Comparison of ENCODE assay signal across 15 cellular contexts in the genomic region with DNA sequence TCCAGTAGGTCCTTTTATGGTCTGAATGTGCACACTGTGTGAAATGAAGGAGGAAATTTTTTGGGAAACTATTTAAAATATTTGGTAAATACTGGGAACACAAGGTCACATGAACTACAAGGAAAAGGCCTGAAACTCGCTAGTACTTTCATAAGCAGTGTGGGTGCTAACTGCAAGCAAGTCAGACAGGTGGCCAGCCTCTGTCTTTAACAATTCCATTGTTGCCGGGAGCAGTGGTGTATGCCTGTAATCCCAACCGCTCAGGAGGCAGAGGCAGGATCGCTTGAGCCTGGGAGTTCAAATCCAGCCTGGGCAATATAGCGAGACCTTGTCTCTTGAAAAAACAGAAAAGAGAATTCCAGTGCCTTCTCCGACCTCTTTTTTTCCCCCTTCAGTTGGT. TPM values are rescaled to one million over a fixed set of nuclear protein-coding genes. Genes with fewer than 3 reads are reported as not detected.
A peak's percentile ranks its signal among the peaks of the same experiment; 100 is the strongest.
DNase-seq lines count a peak whose midpoint lies in the region; ATAC-seq, FAIRE-seq and TF ChIP-seq lines count a peak whose summit lies in the region.
"Had no signal": no experiment of that assay in that cellular context is flagged by ENCODE, and none has a peak within 500 bp of the region (broad histone marks: within the 10 kb centered on the region; RNA-seq: fewer than 3 reads in every experiment).

No MANE protein-coding gene starts in this region.

- TF ChIP-seq POLR2A in HepG2 (IDR thresholded peaks at IDR 0.05; ENCODE audit: insufficient read depth in 1 of 2, low read depth in 2 of 2, low read length in 2 of 2) (no peak), lower leg skin (IDR thresholded peaks at IDR 0.05) (no peak)

- in situ Hi-C loops in HepG2 (cut with HindIII; ENCODE audit: extremely low pct_ligation_motif_present, low pct_unique_long_range_greater_than_20kb): no loop called here

- peak; percentile 30; the same call in 2 of the 3 replicates for ATAC-seq in HepG2
- ATAC-seq in thoracic aorta (ENCODE audit: insufficient number of reproducible peaks, low FRiP score, low read depth): no peak
- no peak for ATAC-seq in psoas muscle
- ATAC-seq in HG02610 (IDR thresholded peaks at IDR 0.05; ENCODE audit: unreplicated experiment): no peak
- ATAC-seq: SK-N-SH treated with all-trans-retinoic acid at 6 μM for 48 hours had no signal

- H2AFZ ChIP-seq in OCI-LY3 (ENCODE audit: low read depth, low read length): no peak overlapping the region
- H2AFZ ChIP-seq in HepG2 (ENCODE audit: low read length): no peak overlapping the region

- no peaks in the 10 kb centered on the region for H3K27me3 ChIP-seq in OCI-LY3 (ENCODE audit: low read depth, low read length)
- H3K27me3 ChIP-seq in HepG2 (ENCODE audit: control insufficient read depth in 1 of 2, insufficient read depth in 2 of 2, low read length in 2 of 2): no peaks in the 10 kb centered on the region
- H3K27me3 ChIP-seq in thoracic aorta (replicated peaks; ENCODE audit: insufficient read depth): no peaks in the 10 kb centered on the region
- no peaks in the 10 kb centered on the region for H3K27me3 ChIP-seq in psoas muscle (ENCODE audit: insufficient read depth in 3 of 3, low read length in 2 of 3)

- H3K79me2 ChIP-seq in OCI-LY3 (ENCODE audit: low read length) (peaks cover 78% of the 10 kb centered on the region), HepG2 (ENCODE audit: insufficient read depth, low read length) (peaks cover 79% of the 10 kb centered on the region)

- H3K4me1 ChIP-seq in OCI-LY3 (ENCODE audit: low read length): peaks cover 28% of the 10 kb centered on the region
- H3K4me1 ChIP-seq in HepG2 (ENCODE audit: insufficient read depth, low read length): peaks cover 72% of the 10 kb centered on the region
- peaks cover 54 to 92% of the 10 kb centered on the region in 2 donors for H3K4me1 ChIP-seq in thoracic aorta (ENCODE audit: control insufficient read depth in 1 of 2, low read depth in 2 of 2)
- peaks cover 52% of the 10 kb centered on the region for H3K4me1 ChIP-seq in psoas muscle

- WGBS in HepG2 (ENCODE audit: low lambda C conversion rate): 70% methylated on average over 6 of the region's 6 CpGs
- WGBS in psoas muscle, 3 donors: 77 to 83% (median 81%) methylated on average over 6 of the region's 6 CpGs
- WGBS in lower leg skin, 2 donors: 73 to 75% methylated on average over 6 of the region's 6 CpGs

- no peak overlapping the region for H3K4me3 Mint-ChIP-seq in chondrocyte (ENCODE audit: unreplicated experiment)
- H3K4me3 Mint-ChIP-seq: CD14-positive monocyte; dendritic cell treated with granulocyte-macrophage colony-stimulating factor and Interleukin-4, amounts not matched to agents 40 ng/mL and 50 ng/mL, for 4 days; immature natural killer cell had no signal

- peak overlapping the region; percentile 36; the same call in 1 of the 2 replicates for H3K4me2 ChIP-seq in OCI-LY3 (ENCODE audit: low read length)
- H3K4me2 ChIP-seq in HepG2 (ENCODE audit: low read depth, low read length): peak overlapping the region; percentile 26; the same call in 1 of the 2 replicates

- H3K4me3 ChIP-seq in OCI-LY3 (ENCODE audit: low read length) (no peak overlapping the region), HepG2 (replicated peaks in 1 of 3; ENCODE audit: insufficient read depth in 1 of 3, low read depth in 2 of 3, low read length in 3 of 3) (no peak overlapping the region), thoracic aorta (peak overlapping the region; percentile 23), psoas muscle (no peak overlapping the region), lower leg skin (ENCODE audit: low read depth, poor library complexity, severe bottlenecking) (no peak overlapping the region)

- TF ChIP-seq CTCF in OCI-LY3 (IDR thresholded peaks at IDR 0.05; ENCODE audit: low read depth, low read length) (no peak), chondrocyte (IDR thresholded peaks at IDR 0.05) (no peak), HepG2 (CRISPR knock-in tag; IDR thresholded peaks at IDR 0.05) (no peak), thoracic aorta (IDR thresholded peaks at IDR 0.05) (no peak), psoas muscle (IDR thresholded peaks at IDR 0.05) (no peak), lower leg skin (IDR thresholded peaks at IDR 0.05) (no peak)

- H3K9me3 Mint-ChIP-seq in chondrocyte (ENCODE audit: low read depth): no peaks in the 10 kb centered on the region
- H3K9me3 Mint-ChIP-seq: CD14-positive monocyte; dendritic cell treated with granulocyte-macrophage colony-stimulating factor and Interleukin-4, amounts not matched to agents 40 ng/mL and 50 ng/mL, for 4 days; immature natural killer cell had no signal

- CTCF ChIA-PET in HepG2 (lab: Yijun Ruan, JAX; ENCODE audit: low intra/inter-chr PET ratio, low total read pairs): no interaction called here

- no peak overlapping the region for H3K27ac ChIP-seq in OCI-LY3 (ENCODE audit: low read length)
- peak overlapping the region; percentile 21 for H3K27ac ChIP-seq in HepG2 (ENCODE audit: extremely low read length, insufficient read depth, low read length)
- peak overlapping the region; percentile 74 to 77 for H3K27ac ChIP-seq in thoracic aorta
- H3K27ac ChIP-seq in psoas muscle: no peak overlapping the region

- FAIRE-seq in HepG2 (lab: Jason Lieb, UNC): no peak

- DNase-seq in chondrocyte (ENCODE audit: low spot score) (no peak), HepG2 (ENCODE audit: low spot score) (peak; percentile 60), thoracic aorta (ENCODE audit: low spot score) (no peak), NCI-H2107 treated with DMSO at 0.1 percent for 48 hours (lab: John Stamatoyannopoulos, UW; ENCODE audit: unreplicated experiment) (no peak), psoas muscle (no peak), lower leg skin (ENCODE audit: low spot score in 2 of 2) (no peak)
- DNase-seq: EL; foreskin melanocyte; immature natural killer cell; stimulated activated CD4-positive, alpha-beta T cell treated with anti-CD3 and anti-CD28 coated beads, Interleukin-2, amount 100 ng/mL, for 48 hours had no signal

- H3K27ac Mint-ChIP-seq in chondrocyte (ENCODE audit: unreplicated experiment): peak overlapping the region; percentile 73
- H3K27ac Mint-ChIP-seq: CD14-positive monocyte; dendritic cell treated with granulocyte-macrophage colony-stimulating factor and Interleukin-4, amounts not matched to agents 40 ng/mL and 50 ng/mL, for 4 days; immature natural killer cell had no signal

- H3K9me3 ChIP-seq in OCI-LY3 (ENCODE audit: insufficient read depth, low read length) (no peaks in the 10 kb centered on the region), HepG2 (ENCODE audit: low read length) (no peaks in the 10 kb centered on the region), thoracic aorta (no peaks in the 10 kb centered on the region), psoas muscle (no peaks in the 10 kb centered on the region)

- H3K36me3 Mint-ChIP-seq in chondrocyte (ENCODE audit: low read depth): peaks cover under 1% of the 10 kb centered on the region
- H3K36me3 Mint-ChIP-seq: immature natural killer cell had no signal

- H3K36me3 ChIP-seq in OCI-LY3 (replicated peaks; ENCODE audit: low read depth, low read length): no peaks in the 10 kb centered on the region
- H3K36me3 ChIP-seq in HepG2 (replicated peaks in 1 of 2; ENCODE audit: control insufficient read depth in 1 of 2, insufficient read depth in 2 of 2, low read length in 2 of 2): no peaks in the 10 kb centered on the region
- no peaks in the 10 kb centered on the region for H3K36me3 ChIP-seq in thoracic aorta
- H3K36me3 ChIP-seq in psoas muscle (ENCODE audit: insufficient read depth in 1 of 2, low read depth in 1 of 2): no peaks in the 10 kb centered on the region

- POLR2A ChIA-PET in HepG2 (lab: Yijun Ruan, JAX): no interaction called here

- no peaks in the 10 kb centered on the region for H3K27me3 Mint-ChIP-seq in chondrocyte (ENCODE audit: low read depth)
- H3K27me3 Mint-ChIP-seq: dendritic cell treated with granulocyte-macrophage colony-stimulating factor and Interleukin-4, amounts not matched to agents 40 ng/mL and 50 ng/mL, for 4 days had no signal

- intact Hi-C loops in HepG2 (cut with micrococcal nuclease; ENCODE audit: unreplicated experiment): no loop called here
- intact Hi-C loops in psoas muscle (cut with DNase I): no loop called here
- intact Hi-C loops in lower leg skin (cut with DNase I; ENCODE audit: low total_unique reads): no loop called here

- H3K9ac ChIP-seq in OCI-LY3 (ENCODE audit: low read length) (no peak overlapping the region), HepG2 (ENCODE audit: insufficient read depth, low read depth, low read length) (no peak overlapping the region)

- H4K20me1 ChIP-seq in OCI-LY3 (ENCODE audit: insufficient read depth, low read length) (peaks cover 26% of the 10 kb centered on the region), HepG2 (ENCODE audit: insufficient read depth, low read length) (no peaks in the 10 kb centered on the region; the same call in 1 of the 2 replicates)

- TF ChIP-seq EP300 in HepG2 (IDR thresholded peaks at IDR 0.05; ENCODE audit: low read depth in 2 of 2, low read length in 2 of 2): no peak
- TF ChIP-seq EP300 in HepG2 (CRISPR knock-in tag; IDR thresholded peaks at IDR 0.05; ENCODE audit: borderline replicate concordance): no peak

- BruUV-seq in HepG2 (replicated peaks; lab: Mats Ljungman, UMichigan): no TSS peak

- no peak for TF ChIP-seq RAD21 in HepG2 (CRISPR knock-in tag; IDR thresholded peaks at IDR 0.05)

- peaks cover 90% of the 10 kb centered on the region for H3K4me1 Mint-ChIP-seq in chondrocyte (ENCODE audit: low read depth)

RNA-seq across cellular contexts. Expression of a gene that starts 37.5 kb away (rescaled TPM):
- total RNA-seq in chondrocyte (28.2 to 32.2 TPM (median 30.2 TPM) in 3 replicates), HepG2 (2016; rRNA removed; fragmentation: Illumina TruSeq; extraction: Trizol) (11.1 and 12.0 TPM in 2 replicates), thoracic aorta (10 to 100 TPM; 33.8 to 40.9 TPM), psoas muscle (10 to 100 TPM in 3 of 4 donors, 1 to 10 TPM in 1; 8.8 to 16.9 (median 13.2) TPM), lower leg skin (10 to 100 TPM; 26.8 to 44.7 (median 31.5) TPM)
- 2.3 and 2.9 TPM in 2 replicates for total RNA-seq in HepG2 (2016; cell fraction: cytosol; rRNA removed; fragmentation: Illumina TruSeq; extraction: Trizol; ENCODE audit: low read depth)
- 8.8 and 11.5 TPM in 2 replicates for total RNA-seq in HepG2 (2016; cell fraction: insoluble cytoplasmic fraction; rRNA removed; fragmentation: Illumina TruSeq; extraction: Trizol)
- total RNA-seq in HepG2 (2016; cell fraction: membrane; rRNA removed; fragmentation: Illumina TruSeq; extraction: Trizol): 6.2 and 6.6 TPM in 2 replicates
- 8.5 and 10.7 TPM in 2 replicates for total RNA-seq in HepG2 (2016; cell fraction: nucleus; rRNA removed; fragmentation: Illumina TruSeq; extraction: Trizol)
- polyA plus RNA-seq in HepG2 (2011; rRNA removed) (8.3 and 8.7 TPM in 2 replicates), psoas muscle (10 to 100 TPM in 1 of 3 donors, 1 to 10 TPM in 2; 5.8 to 10.2 (median 6.8) TPM)
- 4.6 and 5.6 TPM in 2 replicates for polyA plus RNA-seq in HepG2 (2011; cell fraction: cytosol; rRNA removed)
- polyA plus RNA-seq in HepG2 (2011; cell fraction: nucleus; rRNA removed): 13.6 and 15.4 TPM in 2 replicates
- 10.1 and 10.6 TPM in 2 replicates for polyA plus RNA-seq in HepG2 (2012)
- 0.75 and 0.81 TPM in 2 replicates for polyA plus RNA-seq in HepG2 (2016; cell fraction: cytosol; fragmentation: Illumina TruSeq; extraction: Trizol; ENCODE audit: low read depth)
- polyA plus RNA-seq in HepG2 (2016; cell fraction: insoluble cytoplasmic fraction; fragmentation: Illumina TruSeq; extraction: Trizol; ENCODE audit: low read depth): 7.6 and 8.8 TPM in 2 replicates
- 1.8 and 2.7 TPM in 2 replicates for polyA plus RNA-seq in HepG2 (2016; cell fraction: membrane; fragmentation: Illumina TruSeq; extraction: Trizol; ENCODE audit: low read depth)
- polyA plus RNA-seq in HepG2 (2016; cell fraction: nucleus; fragmentation: Illumina TruSeq; extraction: Trizol; ENCODE audit: insufficient read depth, low read depth): 15.0 and 17.6 TPM in 2 replicates
- 9.8 and 14.1 TPM in 2 replicates for polyA minus RNA-seq in HepG2 (2011; rRNA and poly(A)+ RNA removed; ENCODE audit: low replicate concordance)
- 5.8 and 6.4 TPM in 2 replicates for polyA minus RNA-seq in HepG2 (2011; cell fraction: cytosol; rRNA and poly(A)+ RNA removed)
- 13.4 and 14.2 TPM in 2 replicates for polyA minus RNA-seq in HepG2 (2011; cell fraction: nucleus; rRNA and poly(A)+ RNA removed)

Comparison
In these comparisons a context has a peak if more than half of its experiments do, and no peak if none do; other contexts are left out.
1. H3K27ac ChIP-seq: peak in HepG2 (single experiment) and thoracic aorta (2 of 2); none in OCI-LY3 (single experiment) and psoas muscle (single experiment).